In genomic region chr7:48091506-48092433, GRCh38 we compare ENCODE assay signal across 17 cellular contexts. TPM values are rescaled to one million over a fixed set of nuclear protein-coding genes. Genes with fewer than 3 reads are reported as not detected.
DNase-seq lines count a peak whose midpoint lies in the region; ATAC-seq and TF ChIP-seq lines count a peak whose summit lies in the region.
"Had no signal": no experiment of that assay in that cellular context is flagged by ENCODE, and none has a peak within 500 bp of the region (broad histone marks: within the 10 kb centered on the region; RNA-seq: fewer than 3 reads in every experiment).

No MANE protein-coding gene starts in this region.

- no peak overlapping the region for H3K9ac ChIP-seq in parathyroid adenoma

- H3K27me3 ChIP-seq in parathyroid adenoma (ENCODE audit: control insufficient read depth, insufficient read depth, low read length), result no peaks in the 10 kb centered on the region

- no peak for ATAC-seq in WTC11
- ATAC-seq in GM21515 (IDR thresholded peaks at IDR 0.05; ENCODE audit: unreplicated experiment), result no peak

- H3K27ac Mint-ChIP-seq in activated T-cell treated with anti-CD3 and anti-CD28 coated beads, Interleukin-2, amount 50 U/mL, for 24 hours, result peak overlapping the region; percentile 61
- H3K27ac Mint-ChIP-seq in WTC11, result 0 out of 2 replicates have a peak overlapping the region, but pooled peaks have one; percentile 57
- H3K27ac Mint-ChIP-seq: activated B cell treated with CpG ODN at 0.5 μM for 24 hours had no signal

- H3K4me1 ChIP-seq in parathyroid adenoma, result peaks cover 43% of the 10 kb centered on the region

- CTCF ChIA-PET in WTC11 (lab: Charles Lee), result interaction anchor here (0.7 to 1.1 kb wide), 2 partner anchors 100 to 123 kb away, joined by 3 read pairs; no protein-coding TSS in a partner anchor

- POLR2A ChIA-PET in WTC11 (lab: Charles Lee), result interaction anchor here (1.4 kb wide), 1 partner anchor 100 kb away, joined by 3 read pairs; no protein-coding TSS in a partner anchor

- no peak for DNase-seq in activated T-cell treated with anti-CD3 and anti-CD28 coated beads, Interleukin-2, amount 50 U/mL, for 24 hours
- DNase-seq in activated T-cell treated with anti-CD3 and anti-CD28 coated beads for 4 hours, result no peak
- DNase-seq in WTC11 (ENCODE audit: low spot score), result no peak
- DNase-seq in epithelial cell of proximal tubule (ENCODE audit: low read depth), result no peak
- no peak for DNase-seq in NOMO-1 treated with DMSO at 0.1 percent for 48 hours (lab: John Stamatoyannopoulos, UW; ENCODE audit: unreplicated experiment)
- DNase-seq in stimulated activated CD4-positive, alpha-beta T cell treated with anti-CD3 and anti-CD28 coated beads, Interleukin-15, amount 100 ng/mL, for 24 hours, result no peak
- DNase-seq: ACHN; activated B cell treated with CpG ODN at 0.5 μM for 24 hours; activated effector memory CD4-positive, alpha-beta T cell treated with anti-CD3 and anti-CD28 coated beads, Interleukin-2, amount 50 U/mL, for 16 hours; KBM-7; NCI-H1417 treated with DMSO at 0.1 percent for 48 hours; NCI-H526 treated with DMSO at 0.1 percent for 48 hours; stimulated activated CD4-positive, alpha-beta T cell treated with anti-CD3 and anti-CD28 coated beads, Interleukin-2, amount 100 ng/mL, for 24 hours had no signal

- peak overlapping the region; percentile 95 for H3K4me2 ChIP-seq in parathyroid adenoma (ENCODE audit: low read length)

- peaks cover 12% of the 10 kb centered on the region for H3K79me2 ChIP-seq in parathyroid adenoma

- TF ChIP-seq CTCF in WTC11 (IDR thresholded peaks at IDR 0.05) (no peak), epithelial cell of proximal tubule (conservative IDR thresholded peaks at IDR 0.05; ENCODE audit: low read depth, low read length) (no peak), parathyroid adenoma (IDR thresholded peaks at IDR 0.05) (no peak)

- peaks cover 83% of the 10 kb centered on the region for H3K4me1 Mint-ChIP-seq in activated T-cell treated with anti-CD3 and anti-CD28 coated beads, Interleukin-2, amount 50 U/mL, for 24 hours (ENCODE audit: low read depth)
- H3K4me1 Mint-ChIP-seq in WTC11, result peaks cover 28% of the 10 kb centered on the region

- H3K27ac ChIP-seq in parathyroid adenoma, result peak overlapping the region; percentile 4

- H3K4me3 Mint-ChIP-seq in activated T-cell treated with anti-CD3 and anti-CD28 coated beads, Interleukin-2, amount 50 U/mL, for 24 hours, result peak overlapping the region; percentile 86
- H3K4me3 Mint-ChIP-seq in WTC11, result no peak overlapping the region; the same call in 1 of the 2 replicates
- H3K4me3 Mint-ChIP-seq: activated B cell treated with CpG ODN at 0.5 μM for 24 hours had no signal

- H3K9me3 ChIP-seq in parathyroid adenoma (ENCODE audit: control insufficient read depth, low read length), result no peaks in the 10 kb centered on the region

- H3K9me3 Mint-ChIP-seq in activated T-cell treated with anti-CD3 and anti-CD28 coated beads, Interleukin-2, amount 50 U/mL, for 24 hours, result no peaks in the 10 kb centered on the region
- H3K9me3 Mint-ChIP-seq in WTC11, result no peaks in the 10 kb centered on the region
- H3K9me3 Mint-ChIP-seq: activated B cell treated with CpG ODN at 0.5 μM for 24 hours had no signal

- no peaks in the 10 kb centered on the region for H3K27me3 Mint-ChIP-seq in activated T-cell treated with anti-CD3 and anti-CD28 coated beads, Interleukin-2, amount 50 U/mL, for 24 hours
- H3K27me3 Mint-ChIP-seq in WTC11 (ENCODE audit: low read depth), result no peaks in the 10 kb centered on the region
- H3K27me3 Mint-ChIP-seq: activated B cell treated with CpG ODN at 0.5 μM for 24 hours had no signal

- H3K36me3 Mint-ChIP-seq in activated T-cell treated with anti-CD3 and anti-CD28 coated beads, Interleukin-2, amount 50 U/mL, for 24 hours (ENCODE audit: low read depth), result peaks cover 75% of the 10 kb centered on the region
- peaks cover 49% of the 10 kb centered on the region for H3K36me3 Mint-ChIP-seq in WTC11

- peak overlapping the region; percentile 86 for H3K4me3 ChIP-seq in epithelial cell of proximal tubule (ENCODE audit: low read depth, low read length)
- peak overlapping the region; percentile 87 for H3K4me3 ChIP-seq in parathyroid adenoma (ENCODE audit: low read depth, low read length)

- no peak overlapping the region for H2AFZ ChIP-seq in parathyroid adenoma

- no peaks in the 10 kb centered on the region for H3K36me3 ChIP-seq in parathyroid adenoma (ENCODE audit: control insufficient read depth, insufficient read depth, low read length)

TF ChIP-seq in WTC11, 78 proteins besides CTCF, POLR2A, EP300 and RAD21:
- no peak for TF ChIP-seq ERG (CRISPR knock-in tag; IDR thresholded peaks at IDR 0.05)
- no peak for TF ChIP-seq NR1H2 (CRISPR knock-in tag; IDR thresholded peaks at IDR 0.05)
- no peak for TF ChIP-seq NR2C2 (CRISPR knock-in tag; IDR thresholded peaks at IDR 0.05)
- no peak for TF ChIP-seq ZMAT4 (CRISPR knock-in tag; IDR thresholded peaks at IDR 0.05)
- no peak for TF ChIP-seq FOXJ3 (CRISPR knock-in tag; IDR thresholded peaks at IDR 0.05; ENCODE audit: borderline replicate concordance)
- no peak for TF ChIP-seq MYBL2 (CRISPR knock-in tag; IDR thresholded peaks at IDR 0.05)
- no peak for TF ChIP-seq E2F1 (CRISPR knock-in tag; IDR thresholded peaks at IDR 0.05)
- no peak for TF ChIP-seq ATF2 (CRISPR knock-in tag; IDR thresholded peaks at IDR 0.05; ENCODE audit: borderline replicate concordance, low read depth)
- TF ChIP-seq AR (CRISPR knock-in tag; IDR thresholded peaks at IDR 0.05), result no peak
- TF ChIP-seq USF1 (CRISPR knock-in tag; IDR thresholded peaks at IDR 0.05), result no peak

RNA-seq across cellular contexts. Expression of gene UPP1, which starts 2.7 kb away (rescaled TPM):
- total RNA-seq in WTC11 (2021), result 34.6 to 55.6 TPM (median 37.7 TPM) in 3 replicates
- total RNA-seq in epithelial cell of proximal tubule, result 35.6 and 77.8 TPM in 2 replicates

RNA-seq across cellular contexts. Expression of gene C7orf57, which starts 56.4 kb away (rescaled TPM):
- total RNA-seq in WTC11 (2021) (0.39 to 0.90 TPM (median 0.60 TPM) in 3 replicates), epithelial cell of proximal tubule (0.22 TPM in 1 of 2 replicates, not detected in the other)
- total RNA-seq: activated B cell treated with CpG ODN at 0.5 μM for 24 hours, cardiac septum, mucosa of gallbladder had no signal
